In genomic region chr10:114937962-114938817, GRCh38 we compare ENCODE assay signal across 8 cellular contexts. TPM values are rescaled to one million over a fixed set of nuclear protein-coding genes. Genes with fewer than 3 reads are reported as not detected.
DNase-seq lines count a peak whose midpoint lies in the region; ATAC-seq, FAIRE-seq and TF ChIP-seq lines count a peak whose summit lies in the region.

Gene TRUB1 (plus strand): TSS chr10:114938195. CDS start chr10:114938254, 59 bp downstream.

- H3K9ac ChIP-seq in endodermal cell (ENCODE audit: extremely low read depth, low read length, poor library complexity, severe bottlenecking): peak within 1 kb of the TSS; percentile 96
- H3K9ac ChIP-seq in mesendoderm (ENCODE audit: low read length): peak within 1 kb of the TSS; percentile 96

- DNase-seq in COLO829 (ENCODE audit: low spot score) (peak; percentile 66), HTR-8/SVneo (ENCODE audit: insufficient read length, low spot score) (peak; percentile 77), NOMO-1 treated with dmso at 0.1 percent for 144 hours (lab: John Stamatoyannopoulos, UW; ENCODE audit: unreplicated experiment) (peak; percentile 87), endodermal cell (peak; percentile 97), mesendoderm (peak; percentile 99)
- DNase-seq in activated CD8-positive, alpha-beta memory T cell treated with anti-CD3 and anti-CD28 coated beads for 48 hours (ENCODE audit: low read depth in 2 of 3, low spot score in 2 of 3): peak; percentile 55 to 71 (median 66)
- DNase-seq in stimulated activated CD8-positive, alpha-beta memory T cell treated with anti-CD3 and anti-CD28 coated beads, Interleukin-15, amount 100 ng/mL, for 1 hour (ENCODE audit: low read depth): peak; percentile 82

- no peak within 1 kb of the TSS for H4K8ac ChIP-seq in mesendoderm (ENCODE audit: low read depth, low read length)

- peak within 1 kb of the TSS; percentile 91 for H3K23ac ChIP-seq in mesendoderm (ENCODE audit: low read length)

- no peak within 1 kb of the TSS for H2AK5ac ChIP-seq in mesendoderm (ENCODE audit: low read length)

- H3K36me3 Mint-ChIP-seq in endodermal cell (ENCODE audit: low read depth): peaks cover 16% of the 10 kb centered on the region

- H3K56ac ChIP-seq in mesendoderm (ENCODE audit: low read length): peak within 1 kb of the TSS; percentile 98

- H3K4me2 ChIP-seq in mesendoderm (ENCODE audit: low read length): peak within 1 kb of the TSS; percentile 55

- H3K27me3 ChIP-seq in endodermal cell (ENCODE audit: control insufficient read depth, insufficient read depth, low read length, poor library complexity, severe bottlenecking) (no peaks in the 10 kb centered on the region), mesendoderm (ENCODE audit: insufficient read depth, low read length, poor library complexity) (no peaks in the 10 kb centered on the region)

- H3K4me1 ChIP-seq in endodermal cell (ENCODE audit: control insufficient read depth, insufficient read depth, low read length) (peaks cover 3% of the 10 kb centered on the region), mesendoderm (ENCODE audit: control insufficient read depth, low read depth, low read length) (no peaks in the 10 kb centered on the region)

- ATAC-seq in GM21367 (IDR thresholded peaks at IDR 0.05; ENCODE audit: unreplicated experiment): peak; percentile 100

- H3K27ac Mint-ChIP-seq in endodermal cell: peak within 1 kb of the TSS; percentile 99

- TF ChIP-seq CTCF in endodermal cell (conservative IDR thresholded peaks at IDR 0.05): no peak

- no peak within 1 kb of the TSS for H2BK15ac ChIP-seq in mesendoderm (replicated peaks; ENCODE audit: low read depth)

- H3K27ac ChIP-seq in endodermal cell (ENCODE audit: low read depth, low read length): peak within 1 kb of the TSS; percentile 70
- H3K27ac ChIP-seq in mesendoderm (ENCODE audit: low read depth, low read length): no peak within 1 kb of the TSS

- no peak within 1 kb of the TSS for H2BK120ac ChIP-seq in mesendoderm (ENCODE audit: low read depth, low read length)

- FAIRE-seq in HTR-8/SVneo (lab: Jason Lieb, UNC): no peak

- H4K5ac ChIP-seq in mesendoderm (ENCODE audit: low read length): no peak within 1 kb of the TSS

- 0% methylated on average over 25 to 45 of the region's 45 CpGs for WGBS in endodermal cell (ENCODE audit: insufficient coverage in 1 of 2, insufficient read length in 1 of 2), 2 experiments
- WGBS in mesendoderm (ENCODE audit: extremely low coverage, insufficient coverage, low lambda C conversion rate): no CpG with 5 or more reads among the region's 45 CpGs

- H3K36me3 ChIP-seq in endodermal cell (ENCODE audit: control insufficient read depth, insufficient read depth, low read length) (peaks cover 8% of the 10 kb centered on the region), mesendoderm (ENCODE audit: control insufficient read depth, insufficient read depth, low read length) (no peaks in the 10 kb centered on the region)

- H2BK5ac ChIP-seq in mesendoderm (ENCODE audit: low read length): no peak within 1 kb of the TSS

- peak within 1 kb of the TSS; percentile 98 for H3K4me3 ChIP-seq in endodermal cell (ENCODE audit: low read length)
- peak within 1 kb of the TSS; percentile 96 for H3K4me3 ChIP-seq in mesendoderm (ENCODE audit: low read length)

- H3K27me3 Mint-ChIP-seq in endodermal cell (ENCODE audit: insufficient read depth): no peaks in the 10 kb centered on the region

- H3K9me3 Mint-ChIP-seq in endodermal cell: no peaks in the 10 kb centered on the region

- peak within 1 kb of the TSS; percentile 84 for H3K18ac ChIP-seq in mesendoderm (ENCODE audit: low read length)

- H3K4me1 Mint-ChIP-seq in endodermal cell: peaks cover 13% of the 10 kb centered on the region

- peak within 1 kb of the TSS; percentile 25 for H3K4ac ChIP-seq in mesendoderm (ENCODE audit: low read depth, low read length)

- peak within 1 kb of the TSS; percentile 99 for H3K4me3 Mint-ChIP-seq in endodermal cell

- H3K79me1 ChIP-seq in mesendoderm (ENCODE audit: low read length): peaks cover 4% of the 10 kb centered on the region

- H3K79me2 ChIP-seq in mesendoderm (ENCODE audit: control insufficient read depth, insufficient read depth, low read length): peaks cover 22% of the 10 kb centered on the region

- no peaks in the 10 kb centered on the region for H3K9me3 ChIP-seq in endodermal cell (ENCODE audit: control insufficient read depth, low read length)

RNA-seq across cellular contexts. Expression of gene TRUB1, which starts in this region (rescaled TPM):
- total RNA-seq in endodermal cell: 10 to 100 TPM; 18.5 to 18.8 TPM
- 24.8 TPM for polyA plus RNA-seq in endodermal cell (2013, experiment 1 of 2)
- 22.6 TPM for polyA plus RNA-seq in endodermal cell (2013, experiment 2 of 2)
- 19.0 TPM for polyA plus RNA-seq in mesendoderm (2013, experiment 1 of 2)
- 19.6 TPM for polyA plus RNA-seq in mesendoderm (2013, experiment 2 of 2)
